ENCODE assay signal across 9 cellular contexts in genomic region chr3:69306239-69307185, GRCh38.
DNase-seq lines count a peak whose midpoint lies in the region; ATAC-seq and TF ChIP-seq lines count a peak whose summit lies in the region.
"Had no signal": no experiment of that assay in that cellular context is flagged by ENCODE, and none has a peak within 500 bp of the region (broad histone marks: within the 10 kb centered on the region; RNA-seq: fewer than 3 reads in every experiment).

No MANE protein-coding gene starts in this region.

- peak; percentile 97 for ATAC-seq in GM21367 (IDR thresholded peaks at IDR 0.05; ENCODE audit: unreplicated experiment)
- peak; percentile 85 for ATAC-seq in activated T-helper 17 cell treated with anti-CD3 and anti-CD28 coated beads, Interleukin-2, amount 50 U/mL, for 72 hours (replicated peaks)

- peaks cover 12% of the 10 kb centered on the region for H3K4me1 Mint-ChIP-seq in activated T-helper 17 cell treated with anti-CD3 and anti-CD28 coated beads, Interleukin-2, amount 50 U/mL, for 72 hours

- H3K4me3 Mint-ChIP-seq in activated T-helper 17 cell treated with anti-CD3 and anti-CD28 coated beads, Interleukin-2, amount 50 U/mL, for 72 hours, result peak overlapping the region; percentile 20

- peak; percentile 24 for DNase-seq in DMS153 treated with DMSO at 0.1 percent for 48 hours (lab: John Stamatoyannopoulos, UW; ENCODE audit: unreplicated experiment)
- peak; percentile 63 to 66 for DNase-seq in HL-60 (ENCODE audit: low read depth in 1 of 2, low spot score in 1 of 2)
- peak; percentile 81 for DNase-seq in RKO (ENCODE audit: low spot score)
- DNase-seq in fibroblast of pulmonary artery (ENCODE audit: low read depth), result peak; percentile 94
- DNase-seq in non-pigmented ciliary epithelial cell (ENCODE audit: low read depth), result peak; percentile 64
- peak in 39 of 49 donors; percentile 9 to 74 (median 45) for DNase-seq in substantia nigra (lab: John Stamatoyannopoulos, UW)

- H3K36me3 Mint-ChIP-seq in activated T-helper 17 cell treated with anti-CD3 and anti-CD28 coated beads, Interleukin-2, amount 50 U/mL, for 72 hours (ENCODE audit: low read depth), result no peaks in the 10 kb centered on the region

- H3K9me3 Mint-ChIP-seq in activated T-helper 17 cell treated with anti-CD3 and anti-CD28 coated beads, Interleukin-2, amount 50 U/mL, for 72 hours, result no peaks in the 10 kb centered on the region

- H3K27me3 Mint-ChIP-seq in activated T-helper 17 cell treated with anti-CD3 and anti-CD28 coated beads, Interleukin-2, amount 50 U/mL, for 72 hours, result peaks cover 3% of the 10 kb centered on the region

- peak overlapping the region; percentile 65 for H3K27ac Mint-ChIP-seq in activated T-helper 17 cell treated with anti-CD3 and anti-CD28 coated beads, Interleukin-2, amount 50 U/mL, for 72 hours

- no peak overlapping the region for H3K4me3 ChIP-seq in HL-60 (replicated peaks; ENCODE audit: insufficient read depth, low read length)
- no peak overlapping the region for H3K4me3 ChIP-seq in fibroblast of pulmonary artery (replicated peaks; ENCODE audit: low read depth, low read length)
- H3K4me3 ChIP-seq: skin epidermis had no signal

- H3K27me3 ChIP-seq in HL-60 (ENCODE audit: insufficient read depth, poor library complexity, severe bottlenecking), result no peaks in the 10 kb centered on the region

- no peak overlapping the region for H3K27ac ChIP-seq in HL-60 (replicated peaks)
- H3K27ac ChIP-seq in substantia nigra (ENCODE audit: low read depth, low read length, poor library complexity, severe bottlenecking), result peak overlapping the region; percentile 94

- TF ChIP-seq CTCF in HL-60 (IDR thresholded peaks at IDR 0.05; ENCODE audit: insufficient read depth, low read length) (peak; percentile 81), fibroblast of pulmonary artery (IDR thresholded peaks at IDR 0.05; ENCODE audit: low read length, missing control alignments) (peak; percentile 95)

Comparison
In these comparisons a context has a peak if more than half of its experiments do, and no peak if none do; other contexts are left out.
1. DNase-seq: peak in every context shown above with its lines; median percentile 94 in fibroblast of pulmonary artery; 81 in RKO; 64 in HL-60; 64 in non-pigmented ciliary epithelial cell; 45 in substantia nigra; 24 in DMS153 treated with DMSO at 0.1 percent for 48 hours.